In genomic region chr3:45409369-45409768, GRCh38 we compare ENCODE assay signal across 14 cellular contexts.
"Had no signal": no experiment of that assay in that cellular context is flagged by ENCODE, and none has a peak within 500 bp of the region (broad histone marks: within the 10 kb centered on the region; RNA-seq: fewer than 3 reads in every experiment).

No MANE protein-coding gene starts in this region.

- H3K36me3 ChIP-seq: adrenal gland had no signal

- H3K9me3 ChIP-seq: adrenal gland, lower lobe of right lung, thyroid gland, vagina had no signal

- H3K4me3 ChIP-seq: adrenal gland, cardiac muscle cell, lower lobe of right lung, thyroid gland, vagina had no signal

- DNase-seq: activated CD4-positive, alpha-beta T cell treated with anti-CD3 and anti-CD28 coated beads, Interleukin-2, amount 10 ng/mL, durations not matched to agents 24 days and 14 days; activated CD8-positive, alpha-beta memory T cell treated with anti-CD3 and anti-CD28 coated beads, Interleukin-2, amount 50 U/mL, for 4 hours; activated CD8-positive, alpha-beta T cell treated with anti-CD3 and anti-CD28 coated beads, Interleukin-2, amount 10 ng/mL, durations not matched to agents 7 days and 5 days; activated effector memory CD4-positive, alpha-beta T cell treated with anti-CD3 and anti-CD28 coated beads, Interleukin-2, amount 50 U/mL, for 16 hours; activated T-cell treated with anti-CD3 and anti-CD28 coated beads, Interleukin-2, amount 50 U/mL, for 48 hours; foreskin keratinocyte; lower lobe of right lung; nephron progenitor cell; T-helper 17 cell; thyroid gland had no signal

- H3K27me3 ChIP-seq: adrenal gland, cardiac muscle cell, foreskin keratinocyte, thyroid gland, vagina had no signal

- H3K27ac ChIP-seq: cardiac muscle cell, foreskin keratinocyte, lower lobe of right lung, thyroid gland, vagina had no signal

- H3K4me1 ChIP-seq: foreskin keratinocyte, thyroid gland had no signal

- ATAC-seq: activated CD8-positive, alpha-beta T cell treated with anti-CD3 and anti-CD28 coated beads, Interleukin-2, amount 10 ng/mL, durations not matched to agents 7 days and 5 days; foreskin keratinocyte; stimulated activated effector memory CD8-positive, alpha-beta T cell treated with anti-CD3 and anti-CD28 coated beads, Interleukin-12 subunit alpha, Interleukin-12 subunit beta, amount 100 ng/mL, for 72 hours; T-helper 17 cell had no signal
